ENCODE assay signal across 24 cellular contexts in the genomic region with DNA sequence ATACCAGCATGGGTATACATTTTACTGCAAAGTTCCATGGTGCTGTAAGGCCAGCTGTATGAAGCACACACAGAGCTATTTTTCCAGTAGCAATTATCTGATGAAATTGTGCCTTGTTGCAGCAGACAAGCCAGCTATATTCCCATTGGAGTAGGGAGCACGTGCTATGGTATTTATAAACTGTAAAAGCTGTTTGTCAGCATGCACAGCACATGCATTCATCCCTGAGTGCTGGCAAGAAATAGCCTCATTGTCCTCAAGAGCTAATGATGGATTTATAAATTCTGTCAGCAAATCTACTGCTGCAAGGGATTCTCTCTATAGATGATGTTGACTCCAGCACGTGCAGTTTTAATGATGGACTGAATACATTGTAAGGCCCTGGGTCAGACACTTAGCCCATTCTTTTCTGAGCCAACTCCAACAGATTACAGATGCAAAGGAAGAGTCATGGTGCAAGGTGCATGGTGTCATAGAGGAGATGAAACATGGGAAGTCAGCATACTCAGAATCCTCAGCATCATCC.
"Had no signal": no experiment of that assay in that cellular context is flagged by ENCODE, and none has a peak within 500 bp of the region (broad histone marks: within the 10 kb centered on the region; RNA-seq: fewer than 3 reads in every experiment).

No MANE protein-coding gene starts in this region.

- H3K36me3 Mint-ChIP-seq: activated CD4-positive, alpha-beta memory T cell treated with anti-CD3 and anti-CD28 coated beads for 36 hours; activated naive CD4-positive, alpha-beta T cell treated with anti-CD3 and anti-CD28 coated beads, Interleukin-2, amount 50 U/mL, for 24 hours; activated naive CD8-positive, alpha-beta T cell treated with anti-CD3 and anti-CD28 coated beads for 36 hours had no signal

- H3K4me3 Mint-ChIP-seq: activated CD4-positive, alpha-beta memory T cell treated with anti-CD3 and anti-CD28 coated beads for 36 hours; activated CD4-positive, alpha-beta T cell treated with anti-CD3 and anti-CD28 coated beads for 36 hours; activated CD4-positive, alpha-beta T cell treated with anti-CD3 and anti-CD28 coated beads, Interleukin-2, amount 10 ng/mL, durations not matched to agents 24 days and 14 days; activated naive CD4-positive, alpha-beta T cell treated with anti-CD3 and anti-CD28 coated beads, Interleukin-2, amount 50 U/mL, for 24 hours; activated naive CD8-positive, alpha-beta T cell treated with anti-CD3 and anti-CD28 coated beads for 36 hours; activated naive CD8-positive, alpha-beta T cell treated with anti-CD3 and anti-CD28 coated beads, Interleukin-2, amount 50 U/mL, for 24 hours; activated T-cell treated with anti-CD3 and anti-CD28 coated beads, Interleukin-2, amount 50 U/mL, for 4 hours; activated T-helper 17 cell treated with anti-CD3 and anti-CD28 coated beads, Interleukin-2, amount 50 U/mL, for 72 hours had no signal

- ATAC-seq: activated CD4-positive, alpha-beta T cell treated with anti-CD3 and anti-CD28 coated beads for 36 hours; activated naive CD8-positive, alpha-beta T cell treated with anti-CD3 and anti-CD28 coated beads, Interleukin-2, amount 50 U/mL, for 24 hours; activated T-cell treated with anti-CD3 and anti-CD28 coated beads, Interleukin-2, amount 50 U/mL, for 4 hours; activated T-helper 17 cell treated with anti-CD3 and anti-CD28 coated beads, Interleukin-2, amount 50 U/mL, for 72 hours; body of pancreas; esophagus mucosa had no signal

- H3K27me3 Mint-ChIP-seq: activated CD4-positive, alpha-beta memory T cell treated with anti-CD3 and anti-CD28 coated beads for 36 hours; activated CD4-positive, alpha-beta T cell treated with anti-CD3 and anti-CD28 coated beads, Interleukin-2, amount 10 ng/mL, durations not matched to agents 24 days and 14 days; activated naive CD8-positive, alpha-beta T cell treated with anti-CD3 and anti-CD28 coated beads for 36 hours had no signal

- H3K4me1 Mint-ChIP-seq: activated CD4-positive, alpha-beta T cell treated with anti-CD3 and anti-CD28 coated beads for 36 hours; activated CD4-positive, alpha-beta T cell treated with anti-CD3 and anti-CD28 coated beads, Interleukin-2, amount 10 ng/mL, durations not matched to agents 24 days and 14 days; activated naive CD4-positive, alpha-beta T cell treated with anti-CD3 and anti-CD28 coated beads, Interleukin-2, amount 50 U/mL, for 24 hours; activated naive CD8-positive, alpha-beta T cell treated with anti-CD3 and anti-CD28 coated beads for 36 hours; activated naive CD8-positive, alpha-beta T cell treated with anti-CD3 and anti-CD28 coated beads, Interleukin-2, amount 50 U/mL, for 24 hours; activated T-helper 17 cell treated with anti-CD3 and anti-CD28 coated beads, Interleukin-2, amount 50 U/mL, for 72 hours had no signal

- DNase-seq: activated CD4-positive, alpha-beta memory T cell treated with anti-CD3 and anti-CD28 coated beads for 36 hours; activated CD4-positive, alpha-beta T cell treated with anti-CD3 and anti-CD28 coated beads for 36 hours; activated CD4-positive, alpha-beta T cell treated with anti-CD3 and anti-CD28 coated beads, Interleukin-2, amount 10 ng/mL, durations not matched to agents 24 days and 14 days; activated CD4-positive, CD25-positive, alpha-beta regulatory T cell; activated CD4-positive, CD25-positive, alpha-beta regulatory T cell treated with anti-CD3 and anti-CD28 coated beads, Interleukin-2, amount 50 U/mL, for 72 hours; activated effector memory CD4-positive, alpha-beta T cell treated with Interleukin-2 at 50 U/mL for 16 hours; activated gamma-delta T cell treated with Interleukin-2 at 50 U/mL for 16 hours; activated naive CD4-positive, alpha-beta T cell treated with Interleukin-2 at 50 U/mL for 16 hours; activated naive CD8-positive, alpha-beta T cell treated with anti-CD3 and anti-CD28 coated beads for 36 hours; activated naive CD8-positive, alpha-beta T cell treated with anti-CD3 and anti-CD28 coated beads, Interleukin-2, amount 50 U/mL, for 24 hours; activated T-cell treated with anti-CD3 and anti-CD28 coated beads, Interleukin-2, amount 50 U/mL, for 4 hours; adrenal gland; aorta; body of pancreas; caudate nucleus; cortex of kidney; dermis blood vessel endothelial cell; effector CD4-positive, alpha-beta T cell; head of caudate nucleus; hippocampal formation; T-helper 2 cell had no signal

- H3K27ac Mint-ChIP-seq: activated CD4-positive, alpha-beta memory T cell treated with anti-CD3 and anti-CD28 coated beads for 36 hours; activated CD4-positive, alpha-beta T cell treated with anti-CD3 and anti-CD28 coated beads for 36 hours; activated CD4-positive, alpha-beta T cell treated with anti-CD3 and anti-CD28 coated beads, Interleukin-2, amount 10 ng/mL, durations not matched to agents 24 days and 14 days; activated naive CD4-positive, alpha-beta T cell treated with anti-CD3 and anti-CD28 coated beads, Interleukin-2, amount 50 U/mL, for 24 hours; activated naive CD8-positive, alpha-beta T cell treated with anti-CD3 and anti-CD28 coated beads for 36 hours; activated naive CD8-positive, alpha-beta T cell treated with anti-CD3 and anti-CD28 coated beads, Interleukin-2, amount 50 U/mL, for 24 hours; activated T-helper 17 cell treated with anti-CD3 and anti-CD28 coated beads, Interleukin-2, amount 50 U/mL, for 72 hours had no signal

- H3K9me3 Mint-ChIP-seq: activated CD4-positive, alpha-beta T cell treated with anti-CD3 and anti-CD28 coated beads, Interleukin-2, amount 10 ng/mL, durations not matched to agents 24 days and 14 days; activated naive CD4-positive, alpha-beta T cell treated with anti-CD3 and anti-CD28 coated beads, Interleukin-2, amount 50 U/mL, for 24 hours; activated naive CD8-positive, alpha-beta T cell treated with anti-CD3 and anti-CD28 coated beads for 36 hours; activated T-cell treated with anti-CD3 and anti-CD28 coated beads, Interleukin-2, amount 50 U/mL, for 4 hours; activated T-helper 17 cell treated with anti-CD3 and anti-CD28 coated beads, Interleukin-2, amount 50 U/mL, for 72 hours had no signal
